Comparison of ENCODE assay signal across 3 cellular contexts in the genomic region with DNA sequence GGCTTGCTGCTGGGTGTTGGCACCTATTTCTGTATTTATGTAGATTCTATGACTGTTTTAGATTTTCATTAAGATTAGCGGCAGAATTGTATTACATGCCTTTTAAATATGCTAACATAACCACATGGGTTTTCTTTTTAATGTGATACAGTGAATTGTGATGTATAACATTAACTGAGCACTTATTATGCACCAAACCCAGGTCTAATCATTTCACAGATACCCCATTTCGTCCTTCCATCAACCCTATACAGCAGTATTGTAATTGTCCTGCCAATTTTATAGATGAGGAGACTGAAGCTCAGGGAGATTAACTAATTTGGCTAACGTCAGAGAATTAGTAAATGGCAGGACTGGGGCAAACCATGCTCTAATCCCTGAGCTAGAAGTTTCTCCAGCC.
TF ChIP-seq lines count a peak whose summit lies in the region.

No MANE protein-coding gene starts in this region.

TF ChIP-seq in A549, 52 proteins besides CTCF, POLR2A, EP300 and RAD21:
- TF ChIP-seq CEBPB (IDR thresholded peaks at IDR 0.05) = no peak
- TF ChIP-seq FOSB (CRISPR knock-in tag; IDR thresholded peaks at IDR 0.05) = no peak
- no peak for TF ChIP-seq JUNB (IDR thresholded peaks at IDR 0.05)
- TF ChIP-seq JUN (IDR thresholded peaks at IDR 0.05) = no peak
- TF ChIP-seq, protein P1, sequence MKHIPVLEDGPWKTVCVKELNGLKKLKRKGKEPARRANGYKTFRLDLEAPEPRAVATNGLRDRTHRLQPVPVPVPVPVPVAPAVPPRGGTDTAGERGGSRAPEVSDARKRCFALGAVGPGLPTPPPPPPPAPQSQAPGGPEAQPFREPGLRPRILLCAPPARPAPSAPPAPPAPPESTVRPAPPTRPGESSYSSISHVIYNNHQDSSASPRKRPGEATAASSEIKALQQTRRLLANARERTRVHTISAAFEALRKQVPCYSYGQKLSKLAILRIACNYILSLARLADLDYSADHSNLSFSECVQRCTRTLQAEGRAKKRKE (CRISPR knock-in tag; IDR thresholded peaks at IDR 0.05; ENCODE audit: low read depth) = no peak
- no peak for TF ChIP-seq FOSL2 (IDR thresholded peaks at IDR 0.05)
- TF ChIP-seq FOSL2 (CRISPR knock-in tag; IDR thresholded peaks at IDR 0.05) = no peak
- no peak for TF ChIP-seq FOXS1 (CRISPR knock-in tag; IDR thresholded peaks at IDR 0.05)
- TF ChIP-seq EHF (CRISPR knock-in tag; IDR thresholded peaks at IDR 0.05) = no peak

TF ChIP-seq in GM12891, 5 proteins besides CTCF, POLR2A, EP300 and RAD21:
- no peak for TF ChIP-seq SPI1 (IDR thresholded peaks at IDR 0.05; ENCODE audit: low read depth, low read length)
- no peak for TF ChIP-seq POLR2AphosphoS5 (IDR thresholded peaks at IDR 0.05; ENCODE audit: low read depth, low read length)

TF ChIP-seq in GM12878, 131 proteins besides CTCF, POLR2A, EP300 and RAD21:
- TF ChIP-seq MYC (IDR thresholded peaks at IDR 0.05; ENCODE audit: insufficient read depth, insufficient read length, insufficient replicate concordance, low read length, severe bottlenecking) (no peak), EGR1 (IDR thresholded peaks at IDR 0.05; ENCODE audit: borderline replicate concordance in 1 of 2, low read depth in 2 of 2, low read length in 2 of 2) (no peak), ZNF24 (IDR thresholded peaks at IDR 0.05) (no peak), BCL11A (IDR thresholded peaks at IDR 0.05; ENCODE audit: low read depth, low read length) (no peak), SIN3A (IDR thresholded peaks at IDR 0.05; ENCODE audit: low read depth, low read length) (no peak), ZNF384 (IDR thresholded peaks at IDR 0.05; ENCODE audit: borderline replicate concordance, low read depth, low read length) (no peak), MXI1 (IDR thresholded peaks at IDR 0.05; ENCODE audit: low read depth, low read length) (no peak), MEF2A (IDR thresholded peaks at IDR 0.05; ENCODE audit: insufficient read depth, low read depth, low read length) (no peak), RAD51 (IDR thresholded peaks at IDR 0.05) (no peak), CREM (IDR thresholded peaks at IDR 0.05; ENCODE audit: low read depth) (no peak), TCF12 (IDR thresholded peaks at IDR 0.05; ENCODE audit: low read depth, low read length) (no peak), SP1 (IDR thresholded peaks at IDR 0.05; ENCODE audit: low read depth, low read length) (no peak), YBX1 (IDR thresholded peaks at IDR 0.05) (no peak), TARDBP (IDR thresholded peaks at IDR 0.05; ENCODE audit: borderline replicate concordance) (no peak)
- TF ChIP-seq, protein P2, sequence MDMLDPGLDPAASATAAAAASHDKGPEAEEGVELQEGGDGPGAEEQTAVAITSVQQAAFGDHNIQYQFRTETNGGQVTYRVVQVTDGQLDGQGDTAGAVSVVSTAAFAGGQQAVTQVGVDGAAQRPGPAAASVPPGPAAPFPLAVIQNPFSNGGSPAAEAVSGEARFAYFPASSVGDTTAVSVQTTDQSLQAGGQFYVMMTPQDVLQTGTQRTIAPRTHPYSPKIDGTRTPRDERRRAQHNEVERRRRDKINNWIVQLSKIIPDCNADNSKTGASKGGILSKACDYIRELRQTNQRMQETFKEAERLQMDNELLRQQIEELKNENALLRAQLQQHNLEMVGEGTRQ (IDR thresholded peaks at IDR 0.05; ENCODE audit: borderline replicate concordance, low read depth, low read length) = no peak
- TF ChIP-seq, protein P3, sequence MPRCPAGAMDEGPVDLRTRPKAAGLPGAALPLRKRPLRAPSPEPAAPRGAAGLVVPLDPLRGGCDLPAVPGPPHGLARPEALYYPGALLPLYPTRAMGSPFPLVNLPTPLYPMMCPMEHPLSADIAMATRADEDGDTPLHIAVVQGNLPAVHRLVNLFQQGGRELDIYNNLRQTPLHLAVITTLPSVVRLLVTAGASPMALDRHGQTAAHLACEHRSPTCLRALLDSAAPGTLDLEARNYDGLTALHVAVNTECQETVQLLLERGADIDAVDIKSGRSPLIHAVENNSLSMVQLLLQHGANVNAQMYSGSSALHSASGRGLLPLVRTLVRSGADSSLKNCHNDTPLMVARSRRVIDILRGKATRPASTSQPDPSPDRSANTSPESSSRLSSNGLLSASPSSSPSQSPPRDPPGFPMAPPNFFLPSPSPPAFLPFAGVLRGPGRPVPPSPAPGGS (IDR thresholded peaks at IDR 0.05; ENCODE audit: borderline replicate concordance, insufficient read depth, low read depth, low read length, poor library complexity, severe bottlenecking) = no peak
- TF ChIP-seq, protein P4, sequence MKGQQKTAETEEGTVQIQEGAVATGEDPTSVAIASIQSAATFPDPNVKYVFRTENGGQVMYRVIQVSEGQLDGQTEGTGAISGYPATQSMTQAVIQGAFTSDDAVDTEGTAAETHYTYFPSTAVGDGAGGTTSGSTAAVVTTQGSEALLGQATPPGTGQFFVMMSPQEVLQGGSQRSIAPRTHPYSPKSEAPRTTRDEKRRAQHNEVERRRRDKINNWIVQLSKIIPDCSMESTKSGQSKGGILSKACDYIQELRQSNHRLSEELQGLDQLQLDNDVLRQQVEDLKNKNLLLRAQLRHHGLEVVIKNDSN (IDR thresholded peaks at IDR 0.05; ENCODE audit: borderline replicate concordance, extremely low read length, insufficient read depth, low read depth, low read length) = no peak
- TF ChIP-seq, protein P5, sequence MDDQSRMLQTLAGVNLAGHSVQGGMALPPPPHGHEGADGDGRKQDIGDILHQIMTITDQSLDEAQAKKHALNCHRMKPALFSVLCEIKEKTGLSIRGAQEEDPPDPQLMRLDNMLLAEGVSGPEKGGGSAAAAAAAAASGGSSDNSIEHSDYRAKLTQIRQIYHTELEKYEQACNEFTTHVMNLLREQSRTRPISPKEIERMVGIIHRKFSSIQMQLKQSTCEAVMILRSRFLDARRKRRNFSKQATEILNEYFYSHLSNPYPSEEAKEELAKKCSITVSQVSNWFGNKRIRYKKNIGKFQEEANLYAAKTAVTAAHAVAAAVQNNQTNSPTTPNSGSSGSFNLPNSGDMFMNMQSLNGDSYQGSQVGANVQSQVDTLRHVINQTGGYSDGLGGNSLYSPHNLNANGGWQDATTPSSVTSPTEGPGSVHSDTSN (IDR thresholded peaks at IDR 0.05; ENCODE audit: insufficient replicate concordance, low read depth, low read length) = no peak
- TF ChIP-seq, protein P6, sequence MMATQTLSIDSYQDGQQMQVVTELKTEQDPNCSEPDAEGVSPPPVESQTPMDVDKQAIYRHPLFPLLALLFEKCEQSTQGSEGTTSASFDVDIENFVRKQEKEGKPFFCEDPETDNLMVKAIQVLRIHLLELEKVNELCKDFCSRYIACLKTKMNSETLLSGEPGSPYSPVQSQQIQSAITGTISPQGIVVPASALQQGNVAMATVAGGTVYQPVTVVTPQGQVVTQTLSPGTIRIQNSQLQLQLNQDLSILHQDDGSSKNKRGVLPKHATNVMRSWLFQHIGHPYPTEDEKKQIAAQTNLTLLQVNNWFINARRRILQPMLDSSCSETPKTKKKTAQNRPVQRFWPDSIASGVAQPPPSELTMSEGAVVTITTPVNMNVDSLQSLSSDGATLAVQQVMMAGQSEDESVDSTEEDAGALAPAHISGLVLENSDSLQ (IDR thresholded peaks at IDR 0.05) = no peak
- TF ChIP-seq, protein P7, sequence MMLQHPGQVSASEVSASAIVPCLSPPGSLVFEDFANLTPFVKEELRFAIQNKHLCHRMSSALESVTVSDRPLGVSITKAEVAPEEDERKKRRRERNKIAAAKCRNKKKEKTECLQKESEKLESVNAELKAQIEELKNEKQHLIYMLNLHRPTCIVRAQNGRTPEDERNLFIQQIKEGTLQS (IDR thresholded peaks at IDR 0.05; ENCODE audit: borderline replicate concordance, extremely low read depth, low read depth, low read length) = no peak
